In the genomic region with DNA sequence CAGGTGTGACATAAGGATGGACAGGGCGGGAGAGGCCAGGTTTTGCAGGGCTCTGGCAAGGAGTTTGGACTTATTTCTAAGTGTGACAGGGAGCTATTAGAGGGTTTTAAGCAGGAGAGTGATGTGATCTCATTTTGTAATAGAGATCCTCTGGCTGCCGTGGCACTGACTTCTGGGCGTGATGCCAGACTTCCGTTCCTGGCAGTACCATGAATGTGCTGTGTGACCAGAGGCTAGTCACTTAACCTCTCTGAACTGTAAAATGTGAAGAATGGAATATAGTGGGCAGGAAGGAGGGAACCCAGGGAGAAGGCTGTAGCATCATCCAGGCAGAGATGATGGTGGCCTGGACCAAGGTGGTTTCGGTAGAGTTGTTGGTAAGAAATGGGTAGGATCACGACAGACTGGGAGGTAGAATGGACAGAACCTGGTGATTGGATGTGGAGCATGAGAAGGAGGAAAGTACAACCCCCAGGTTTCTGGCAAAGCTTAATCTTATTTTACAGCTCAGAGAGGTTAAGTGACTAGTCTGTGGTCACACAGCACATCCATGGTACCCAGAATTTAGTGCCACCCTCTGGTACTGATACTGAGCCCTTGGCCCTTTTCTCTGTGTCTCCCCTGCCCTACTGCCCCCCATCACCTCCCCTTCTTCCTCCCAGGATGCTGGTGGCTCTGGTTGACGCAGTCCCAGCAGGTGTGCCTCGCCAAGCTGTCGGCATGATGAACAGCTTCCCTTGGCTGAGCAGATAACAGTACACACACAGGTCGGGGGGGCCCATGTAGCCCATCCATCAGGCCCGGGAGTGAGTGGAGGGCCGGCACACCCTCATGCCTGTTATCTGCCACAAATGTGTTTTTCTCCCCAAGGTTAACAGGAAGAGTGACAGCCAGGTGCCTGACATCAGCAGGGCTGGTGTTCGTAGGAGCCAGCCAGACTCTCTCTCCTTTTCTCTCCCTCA, we compare ENCODE assay signal across 2 cellular contexts.
A peak's percentile ranks its signal among the peaks of the same experiment; 100 is the strongest.
TF ChIP-seq lines count a peak whose summit lies in the region.

No MANE protein-coding gene starts in this region.

TF ChIP-seq in SK-N-SH, 30 proteins besides CTCF, POLR2A, EP300 and RAD21 (continued from another document):
- TF ChIP-seq SIN3A (IDR thresholded peaks at IDR 0.05; ENCODE audit: borderline replicate concordance, low read depth, low read length) = no peak
- TF ChIP-seq GATA2 (CRISPR knock-in tag; IDR thresholded peaks at IDR 0.05) = peak; percentile 83
- TF ChIP-seq JUND (IDR thresholded peaks at IDR 0.05) = no peak
- TF ChIP-seq MXI1 (IDR thresholded peaks at IDR 0.05; ENCODE audit: low read depth, low read length) = 0 out of 2 replicates have a peak, but pooled peaks have one; percentile 37
- no peak; the same call in 1 of the 2 replicates for TF ChIP-seq SMC3 (IDR thresholded peaks at IDR 0.05; ENCODE audit: low read depth, low read length)
- TF ChIP-seq NFIC (IDR thresholded peaks at IDR 0.05; ENCODE audit: borderline replicate concordance) = peak; percentile 39; the same call in 1 of the 2 replicates
- 0 out of 2 replicates have a peak, but pooled peaks have one; percentile 44 for TF ChIP-seq FOXJ3 (CRISPR knock-in tag; IDR thresholded peaks at IDR 0.05)
- no peak for TF ChIP-seq POLR2AphosphoS5 (IDR thresholded peaks at IDR 0.05; ENCODE audit: low read depth, low read length)
- no peak for TF ChIP-seq GABPA (IDR thresholded peaks at IDR 0.05; ENCODE audit: low read depth)
- no peak for TF ChIP-seq EZH2phosphoT487 (IDR thresholded peaks at IDR 0.05; ENCODE audit: borderline replicate concordance, low read depth)

TF ChIP-seq in WTC11, 78 proteins besides CTCF, POLR2A, EP300 and RAD21 (continued from another document):
- TF ChIP-seq, protein P1, sequence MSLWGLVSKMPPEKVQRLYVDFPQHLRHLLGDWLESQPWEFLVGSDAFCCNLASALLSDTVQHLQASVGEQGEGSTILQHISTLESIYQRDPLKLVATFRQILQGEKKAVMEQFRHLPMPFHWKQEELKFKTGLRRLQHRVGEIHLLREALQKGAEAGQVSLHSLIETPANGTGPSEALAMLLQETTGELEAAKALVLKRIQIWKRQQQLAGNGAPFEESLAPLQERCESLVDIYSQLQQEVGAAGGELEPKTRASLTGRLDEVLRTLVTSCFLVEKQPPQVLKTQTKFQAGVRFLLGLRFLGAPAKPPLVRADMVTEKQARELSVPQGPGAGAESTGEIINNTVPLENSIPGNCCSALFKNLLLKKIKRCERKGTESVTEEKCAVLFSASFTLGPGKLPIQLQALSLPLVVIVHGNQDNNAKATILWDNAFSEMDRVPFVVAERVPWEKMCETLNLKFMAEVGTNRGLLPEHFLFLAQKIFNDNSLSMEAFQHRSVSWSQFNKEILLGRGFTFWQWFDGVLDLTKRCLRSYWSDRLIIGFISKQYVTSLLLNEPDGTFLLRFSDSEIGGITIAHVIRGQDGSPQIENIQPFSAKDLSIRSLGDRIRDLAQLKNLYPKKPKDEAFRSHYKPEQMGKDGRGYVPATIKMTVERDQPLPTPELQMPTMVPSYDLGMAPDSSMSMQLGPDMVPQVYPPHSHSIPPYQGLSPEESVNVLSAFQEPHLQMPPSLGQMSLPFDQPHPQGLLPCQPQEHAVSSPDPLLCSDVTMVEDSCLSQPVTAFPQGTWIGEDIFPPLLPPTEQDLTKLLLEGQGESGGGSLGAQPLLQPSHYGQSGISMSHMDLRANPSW (CRISPR knock-in tag; conservative IDR thresholded peaks at IDR 0.05; ENCODE audit: low read depth) = no peak
- TF ChIP-seq NFE2L1 (CRISPR knock-in tag; IDR thresholded peaks at IDR 0.05) = no peak
- no peak for TF ChIP-seq NR2C2 (CRISPR knock-in tag; IDR thresholded peaks at IDR 0.05)
- no peak for TF ChIP-seq ZNF121 (CRISPR knock-in tag; IDR thresholded peaks at IDR 0.05)
- TF ChIP-seq ZNF416 (CRISPR knock-in tag; IDR thresholded peaks at IDR 0.05) = no peak
- TF ChIP-seq ZNF232 (CRISPR knock-in tag; IDR thresholded peaks at IDR 0.05) = no peak
